Comparison of ENCODE assay signal across 19 cellular contexts in the genomic region with DNA sequence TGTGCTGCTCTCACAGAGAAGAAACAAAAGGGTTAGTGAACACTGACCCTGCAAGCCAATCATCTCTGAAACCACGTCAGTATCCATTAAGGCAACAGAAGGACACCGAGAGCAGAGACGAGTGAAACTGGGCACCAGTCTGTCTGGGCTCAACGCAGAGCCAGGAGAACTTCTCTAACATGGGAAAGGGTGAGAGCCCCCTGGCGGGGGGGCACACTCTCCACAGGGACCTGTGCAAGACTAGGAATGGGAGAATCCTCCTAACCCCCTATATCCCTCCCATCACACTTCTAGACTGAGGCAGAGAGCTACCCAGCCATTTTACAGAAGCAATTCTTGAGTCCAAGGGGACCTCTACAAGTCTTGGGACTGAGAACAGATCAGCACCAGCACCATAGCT.
"Had no signal": no experiment of that assay in that cellular context is flagged by ENCODE, and none has a peak within 500 bp of the region (broad histone marks: within the 10 kb centered on the region; RNA-seq: fewer than 3 reads in every experiment).

No MANE protein-coding gene starts in this region.

- DNase-seq: activated CD4-positive, CD25-positive, alpha-beta regulatory T cell treated with anti-CD3 and anti-CD28 coated beads, Interleukin-2, amount 50 U/mL, for 72 hours; activated CD8-positive, alpha-beta memory T cell treated with anti-CD3 and anti-CD28 coated beads for 24 hours; activated CD8-positive, alpha-beta memory T cell treated with anti-CD3 and anti-CD28 coated beads, Interleukin-2, amount 50 U/mL, for 48 hours; activated effector memory CD4-positive, alpha-beta T cell treated with Interleukin-2 at 50 U/mL for 16 hours; activated naive CD4-positive, alpha-beta T cell treated with anti-CD3 and anti-CD28 coated beads, Interleukin-2, amount 10 ng/mL, durations not matched to agents 7 days and 5 days; activated naive CD8-positive, alpha-beta T cell treated with anti-CD3 and anti-CD28 coated beads, Interleukin-2, amount 50 U/mL, for 24 hours; activated T-cell treated with anti-CD3 and anti-CD28 coated beads, Interleukin-2, amount 50 U/mL, for 48 hours; aorta; brain microvascular endothelial cell; central memory CD4-positive, alpha-beta T cell; dorsolateral prefrontal cortex; erythroblast; hypothalamus; kidney glomerular epithelial cell; left ventricle myocardium inferior; stimulated activated CD4-positive, alpha-beta T cell treated with anti-CD3 and anti-CD28 coated beads, Interleukin-2, amount 100 ng/mL, for 48 hours; uterus had no signal

- H3K4me1 Mint-ChIP-seq: activated naive CD4-positive, alpha-beta T cell treated with anti-CD3 and anti-CD28 coated beads, Interleukin-2, amount 10 ng/mL, durations not matched to agents 7 days and 5 days; activated naive CD8-positive, alpha-beta T cell treated with anti-CD3 and anti-CD28 coated beads, Interleukin-2, amount 50 U/mL, for 24 hours had no signal

- ATAC-seq: activated naive CD8-positive, alpha-beta T cell treated with anti-CD3 and anti-CD28 coated beads, Interleukin-2, amount 50 U/mL, for 24 hours; right cardiac atrium had no signal

- H3K4me3 Mint-ChIP-seq: activated naive CD4-positive, alpha-beta T cell treated with anti-CD3 and anti-CD28 coated beads, Interleukin-2, amount 10 ng/mL, durations not matched to agents 7 days and 5 days; activated naive CD8-positive, alpha-beta T cell treated with anti-CD3 and anti-CD28 coated beads, Interleukin-2, amount 50 U/mL, for 24 hours; stimulated activated naive CD8-positive, alpha-beta T cell treated with anti-CD3 and anti-CD28 coated beads, Interleukin-15, Interleukin-2, amounts not matched to agents 100 ng/mL and 50 ng/mL, for 24 hours had no signal

- H3K27me3 Mint-ChIP-seq: activated naive CD4-positive, alpha-beta T cell treated with anti-CD3 and anti-CD28 coated beads, Interleukin-2, amount 10 ng/mL, durations not matched to agents 7 days and 5 days; activated naive CD8-positive, alpha-beta T cell treated with anti-CD3 and anti-CD28 coated beads, Interleukin-2, amount 50 U/mL, for 24 hours; stimulated activated naive CD8-positive, alpha-beta T cell treated with anti-CD3 and anti-CD28 coated beads, Interleukin-15, Interleukin-2, amounts not matched to agents 100 ng/mL and 50 ng/mL, for 24 hours had no signal

- H3K36me3 Mint-ChIP-seq: activated naive CD4-positive, alpha-beta T cell treated with anti-CD3 and anti-CD28 coated beads, Interleukin-2, amount 10 ng/mL, durations not matched to agents 7 days and 5 days had no signal

- H3K27ac Mint-ChIP-seq: activated naive CD4-positive, alpha-beta T cell treated with anti-CD3 and anti-CD28 coated beads, Interleukin-2, amount 10 ng/mL, durations not matched to agents 7 days and 5 days; activated naive CD8-positive, alpha-beta T cell treated with anti-CD3 and anti-CD28 coated beads, Interleukin-2, amount 50 U/mL, for 24 hours; stimulated activated naive CD8-positive, alpha-beta T cell treated with anti-CD3 and anti-CD28 coated beads, Interleukin-15, Interleukin-2, amounts not matched to agents 100 ng/mL and 50 ng/mL, for 24 hours had no signal
